In the genomic region with DNA sequence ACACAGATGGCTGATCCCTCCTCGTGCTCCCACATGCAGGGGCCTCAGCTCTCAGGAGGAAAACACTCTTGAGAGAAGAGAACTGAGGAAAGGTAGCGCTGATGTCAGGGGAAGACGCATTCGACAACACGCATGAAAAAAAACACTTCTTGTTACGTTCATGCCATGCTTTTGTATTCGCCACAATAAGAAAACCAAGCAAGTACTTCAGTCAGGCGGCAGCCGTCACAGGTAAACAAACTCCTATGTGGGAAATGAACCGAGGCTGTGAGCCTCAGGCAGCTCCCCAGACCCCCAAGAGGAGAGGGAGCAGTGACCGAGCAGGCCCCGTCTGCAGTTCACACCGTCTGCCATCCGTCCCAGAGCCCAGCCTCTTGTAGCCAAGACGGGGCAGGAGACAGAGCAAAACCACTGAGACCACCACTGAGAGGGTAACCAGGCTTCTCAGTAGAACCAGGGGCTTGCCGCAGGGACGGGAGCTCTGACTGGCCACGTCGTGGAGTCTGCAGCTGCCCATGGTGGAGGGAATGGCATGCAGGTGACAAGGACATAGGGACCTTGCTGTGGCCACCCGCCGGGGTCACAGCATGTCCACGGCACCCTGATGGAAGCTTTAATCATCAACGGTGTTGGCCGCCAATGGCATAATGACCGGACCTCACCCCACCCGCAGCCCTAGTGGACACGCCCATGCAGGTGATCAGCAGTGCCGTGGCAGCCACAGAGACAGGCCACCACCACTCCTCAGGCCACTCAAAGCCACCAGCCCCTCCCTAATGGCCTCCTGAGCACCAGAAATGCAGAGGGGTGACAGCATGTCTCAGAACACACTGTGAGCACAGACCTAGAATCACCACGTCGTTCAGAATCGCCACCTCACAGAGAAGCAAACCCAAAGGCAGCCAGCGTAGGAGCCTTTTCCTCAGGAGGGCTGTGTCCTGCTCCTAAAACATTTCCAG, we compare ENCODE assay signal across 36 cellular contexts.
A peak's percentile ranks its signal among the peaks of the same experiment; 100 is the strongest.
DNase-seq lines count a peak whose midpoint lies in the region; ATAC-seq and TF ChIP-seq lines count a peak whose summit lies in the region.
"Had no signal": no experiment of that assay in that cellular context is flagged by ENCODE, and none has a peak within 500 bp of the region (broad histone marks: within the 10 kb centered on the region; RNA-seq: fewer than 3 reads in every experiment).

No MANE protein-coding gene starts in this region.

- no peaks in the 10 kb centered on the region for H3K4me1 ChIP-seq in osteoblast (ENCODE audit: insufficient read depth, low read length)
- H3K4me1 ChIP-seq: Caco-2, gastroesophageal sphincter, prostate gland, right lobe of liver, transverse colon had no signal

- no peaks in the 10 kb centered on the region for H3K27me3 Mint-ChIP-seq in activated naive CD8-positive, alpha-beta T cell treated with anti-CD3 and anti-CD28 coated beads, Interleukin-2, amount 10 ng/mL, durations not matched to agents 7 days and 5 days
- no peaks in the 10 kb centered on the region for H3K27me3 Mint-ChIP-seq in activated naive CD8-positive, alpha-beta T cell treated with anti-CD3 and anti-CD28 coated beads for 36 hours
- H3K27me3 Mint-ChIP-seq in stimulated activated naive CD8-positive, alpha-beta T cell treated with anti-CD3 and anti-CD28 coated beads, Interleukin-15, amount 100 ng/mL, for 72 hours = no peaks in the 10 kb centered on the region
- H3K27me3 Mint-ChIP-seq: activated CD8-positive, alpha-beta memory T cell treated with anti-CD3 and anti-CD28 coated beads, Interleukin-2, amount 10 ng/mL, durations not matched to agents 7 days and 5 days; activated naive CD4-positive, alpha-beta T cell treated with anti-CD3 and anti-CD28 coated beads, Interleukin-2, amount 10 ng/mL, durations not matched to agents 7 days and 5 days; memory B cell; T-helper 17 cell had no signal

- no peaks in the 10 kb centered on the region for H3K79me2 ChIP-seq in osteoblast (ENCODE audit: insufficient read depth, low read length)

- DNase-seq in activated naive CD8-positive, alpha-beta T cell treated with anti-CD3 and anti-CD28 coated beads, Interleukin-2, amount 10 ng/mL, durations not matched to agents 7 days and 5 days = peak; percentile 16
- DNase-seq in activated naive CD8-positive, alpha-beta T cell treated with anti-CD3 and anti-CD28 coated beads for 36 hours = no peak
- DNase-seq in ecto neural progenitor cell (ENCODE audit: low spot score) (peak; percentile 34), osteoblast (ENCODE audit: insufficient read length, low spot score, missing footprints) (peak; percentile 15), KBM-7 (no peak), midbrain (lab: John Stamatoyannopoulos, UW) (no peak)
- DNase-seq in stimulated activated naive CD8-positive, alpha-beta T cell treated with anti-CD3 and anti-CD28 coated beads, Interleukin-15, amount 100 ng/mL, for 72 hours = no peak
- DNase-seq: activated naive CD4-positive, alpha-beta T cell treated with anti-CD3 and anti-CD28 coated beads, Interleukin-2, amount 10 ng/mL, durations not matched to agents 7 days and 5 days; amniotic stem cell; brain microvascular endothelial cell; Caco-2; GDM1; GM23248; HFFc6; immature natural killer cell; MM.1S; NCI-H1436; NCI-H2107; NCI-H446; NCI-H748 treated with DMSO at 0.1 percent for 48 hours; right lobe of liver; Right ventricle myocardium superior; stimulated activated CD4-positive, alpha-beta T cell treated with anti-CD3 and anti-CD28 coated beads, Interleukin-12 subunit alpha, Interleukin-12 subunit beta, amount 100 ng/mL, for 4 hours; stimulated activated CD4-positive, alpha-beta T cell treated with anti-CD3 and anti-CD28 coated beads, Interleukin-2, amount 100 ng/mL, for 48 hours; T-helper 17 cell; transverse colon had no signal

- H3K4me3 Mint-ChIP-seq in activated naive CD8-positive, alpha-beta T cell treated with anti-CD3 and anti-CD28 coated beads, Interleukin-2, amount 10 ng/mL, durations not matched to agents 7 days and 5 days = no peak overlapping the region
- H3K4me3 Mint-ChIP-seq in activated naive CD8-positive, alpha-beta T cell treated with anti-CD3 and anti-CD28 coated beads for 36 hours = no peak overlapping the region
- H3K4me3 Mint-ChIP-seq in stimulated activated naive CD8-positive, alpha-beta T cell treated with anti-CD3 and anti-CD28 coated beads, Interleukin-15, amount 100 ng/mL, for 72 hours = no peak overlapping the region
- H3K4me3 Mint-ChIP-seq: activated CD8-positive, alpha-beta memory T cell treated with anti-CD3 and anti-CD28 coated beads, Interleukin-2, amount 10 ng/mL, durations not matched to agents 7 days and 5 days; activated naive CD4-positive, alpha-beta T cell treated with anti-CD3 and anti-CD28 coated beads, Interleukin-2, amount 10 ng/mL, durations not matched to agents 7 days and 5 days; HFFc6; immature natural killer cell; memory B cell; T-helper 17 cell had no signal

- H3K27ac ChIP-seq in osteoblast (ENCODE audit: low read depth, low read length) = no peak overlapping the region
- H3K27ac ChIP-seq: brain microvascular endothelial cell, C4-2B, gastroesophageal sphincter, GM23248, neutrophil, prostate gland, right lobe of liver, transverse colon had no signal

- no peaks in the 10 kb centered on the region for H3K36me3 ChIP-seq in osteoblast (ENCODE audit: insufficient read depth, low read length)
- H3K36me3 ChIP-seq: brain microvascular endothelial cell, gastroesophageal sphincter, neutrophil, prostate gland, right lobe of liver, transverse colon had no signal

- in situ Hi-C loops in KBM-7 (cut with MboI; ENCODE audit: low pct_unique_long_range_greater_than_20kb, low sequenced_read_pairs) = no loop called here

- no peak for ATAC-seq in activated naive CD8-positive, alpha-beta T cell treated with anti-CD3 and anti-CD28 coated beads, Interleukin-2, amount 10 ng/mL, durations not matched to agents 7 days and 5 days (ENCODE audit: low read depth)
- no peak for ATAC-seq in stimulated activated naive CD8-positive, alpha-beta T cell treated with anti-CD3 and anti-CD28 coated beads, Interleukin-15, amount 100 ng/mL, for 72 hours
- no peak for ATAC-seq in HG02981 (IDR thresholded peaks at IDR 0.05; ENCODE audit: unreplicated experiment)
- ATAC-seq: activated CD8-positive, alpha-beta memory T cell treated with anti-CD3 and anti-CD28 coated beads, Interleukin-2, amount 10 ng/mL, durations not matched to agents 7 days and 5 days; gastroesophageal sphincter; K562; Panc1; right lobe of liver; SK-N-SH treated with all-trans-retinoic acid at 6 μM for 48 hours; T-helper 17 cell had no signal

- H3K4me1 Mint-ChIP-seq in activated naive CD8-positive, alpha-beta T cell treated with anti-CD3 and anti-CD28 coated beads, Interleukin-2, amount 10 ng/mL, durations not matched to agents 7 days and 5 days = no peaks in the 10 kb centered on the region
- H3K4me1 Mint-ChIP-seq in activated naive CD8-positive, alpha-beta T cell treated with anti-CD3 and anti-CD28 coated beads for 36 hours = no peaks in the 10 kb centered on the region
- no peaks in the 10 kb centered on the region for H3K4me1 Mint-ChIP-seq in stimulated activated naive CD8-positive, alpha-beta T cell treated with anti-CD3 and anti-CD28 coated beads, Interleukin-15, amount 100 ng/mL, for 72 hours
- H3K4me1 Mint-ChIP-seq: activated CD8-positive, alpha-beta memory T cell treated with anti-CD3 and anti-CD28 coated beads, Interleukin-2, amount 10 ng/mL, durations not matched to agents 7 days and 5 days; activated naive CD4-positive, alpha-beta T cell treated with anti-CD3 and anti-CD28 coated beads, Interleukin-2, amount 10 ng/mL, durations not matched to agents 7 days and 5 days; immature natural killer cell; memory B cell; T-helper 17 cell had no signal

- no peaks in the 10 kb centered on the region for H3K27me3 ChIP-seq in osteoblast (ENCODE audit: insufficient read depth, low read length)
- H3K27me3 ChIP-seq: brain microvascular endothelial cell, gastroesophageal sphincter, neutrophil, right lobe of liver, transverse colon had no signal

- no peak for TF ChIP-seq CTCF in osteoblast (IDR thresholded peaks at IDR 0.05; ENCODE audit: extremely low read depth, low read depth, low read length)

- H3K27ac Mint-ChIP-seq in activated naive CD8-positive, alpha-beta T cell treated with anti-CD3 and anti-CD28 coated beads, Interleukin-2, amount 10 ng/mL, durations not matched to agents 7 days and 5 days = no peak overlapping the region
- no peak overlapping the region for H3K27ac Mint-ChIP-seq in activated naive CD8-positive, alpha-beta T cell treated with anti-CD3 and anti-CD28 coated beads for 36 hours
- no peak overlapping the region for H3K27ac Mint-ChIP-seq in stimulated activated naive CD8-positive, alpha-beta T cell treated with anti-CD3 and anti-CD28 coated beads, Interleukin-15, amount 100 ng/mL, for 72 hours
- H3K27ac Mint-ChIP-seq: activated CD8-positive, alpha-beta memory T cell treated with anti-CD3 and anti-CD28 coated beads, Interleukin-2, amount 10 ng/mL, durations not matched to agents 7 days and 5 days; activated naive CD4-positive, alpha-beta T cell treated with anti-CD3 and anti-CD28 coated beads, Interleukin-2, amount 10 ng/mL, durations not matched to agents 7 days and 5 days; HFFc6; immature natural killer cell; memory B cell; T-helper 17 cell had no signal

- H3K4me3 ChIP-seq in osteoblast (ENCODE audit: insufficient read depth, low read length) = no peak overlapping the region
- H3K4me3 ChIP-seq: gastroesophageal sphincter, GM23248, K562, prostate gland, right lobe of liver, transverse colon had no signal

- H4K20me1 ChIP-seq in osteoblast (ENCODE audit: insufficient read depth, low read length) = no peaks in the 10 kb centered on the region

- POLR2A ChIA-PET in activated naive CD8-positive, alpha-beta T cell treated with anti-CD3 and anti-CD28 coated beads, Interleukin-2, amount 10 ng/mL, durations not matched to agents 7 days and 5 days (lab: Charles Lee) = no interaction called here

- H3K4me2 ChIP-seq in osteoblast (ENCODE audit: insufficient read depth, low read length) = no peak overlapping the region

- H3K9me3 ChIP-seq in osteoblast (ENCODE audit: low read depth, low read length) = peaks cover 3% of the 10 kb centered on the region
- H3K9me3 ChIP-seq: neutrophil, prostate gland, right lobe of liver had no signal

- H2AFZ ChIP-seq in osteoblast (ENCODE audit: low read length) = no peak overlapping the region
- H2AFZ ChIP-seq: GM23248 had no signal

- peaks cover 2% of the 10 kb centered on the region for H3K9me3 Mint-ChIP-seq in activated naive CD8-positive, alpha-beta T cell treated with anti-CD3 and anti-CD28 coated beads, Interleukin-2, amount 10 ng/mL, durations not matched to agents 7 days and 5 days
- peaks cover 6% of the 10 kb centered on the region for H3K9me3 Mint-ChIP-seq in activated naive CD8-positive, alpha-beta T cell treated with anti-CD3 and anti-CD28 coated beads for 36 hours
- H3K9me3 Mint-ChIP-seq in stimulated activated naive CD8-positive, alpha-beta T cell treated with anti-CD3 and anti-CD28 coated beads, Interleukin-15, amount 100 ng/mL, for 72 hours = peaks cover 9 to 29% of the 10 kb centered on the region in 2 donors

- no peaks in the 10 kb centered on the region for H3K36me3 Mint-ChIP-seq in activated naive CD8-positive, alpha-beta T cell treated with anti-CD3 and anti-CD28 coated beads, Interleukin-2, amount 10 ng/mL, durations not matched to agents 7 days and 5 days
- H3K36me3 Mint-ChIP-seq in activated naive CD8-positive, alpha-beta T cell treated with anti-CD3 and anti-CD28 coated beads for 36 hours = no peaks in the 10 kb centered on the region
- H3K36me3 Mint-ChIP-seq: activated CD8-positive, alpha-beta memory T cell treated with anti-CD3 and anti-CD28 coated beads, Interleukin-2, amount 10 ng/mL, durations not matched to agents 7 days and 5 days; activated naive CD4-positive, alpha-beta T cell treated with anti-CD3 and anti-CD28 coated beads, Interleukin-2, amount 10 ng/mL, durations not matched to agents 7 days and 5 days; immature natural killer cell; memory B cell had no signal

Comparison
In these comparisons a context has a peak if more than half of its experiments do, and no peak if none do; other contexts are left out.
1. DNase-seq: peak in activated naive CD8-positive, alpha-beta T cell treated with anti-CD3 and anti-CD28 coated beads, Interleukin-2, amount 10 ng/mL, durations not matched to agents 7 days and 5 days (single experiment), ecto neural progenitor cell (single experiment) and osteoblast (single experiment); none in activated naive CD8-positive, alpha-beta T cell treated with anti-CD3 and anti-CD28 coated beads for 36 hours (single experiment), KBM-7 (single experiment), stimulated activated naive CD8-positive, alpha-beta T cell treated with anti-CD3 and anti-CD28 coated beads, Interleukin-15, amount 100 ng/mL, for 72 hours (0 of 2) and midbrain (single experiment).